ENCODE assay signal across 12 cellular contexts in the genomic region with DNA sequence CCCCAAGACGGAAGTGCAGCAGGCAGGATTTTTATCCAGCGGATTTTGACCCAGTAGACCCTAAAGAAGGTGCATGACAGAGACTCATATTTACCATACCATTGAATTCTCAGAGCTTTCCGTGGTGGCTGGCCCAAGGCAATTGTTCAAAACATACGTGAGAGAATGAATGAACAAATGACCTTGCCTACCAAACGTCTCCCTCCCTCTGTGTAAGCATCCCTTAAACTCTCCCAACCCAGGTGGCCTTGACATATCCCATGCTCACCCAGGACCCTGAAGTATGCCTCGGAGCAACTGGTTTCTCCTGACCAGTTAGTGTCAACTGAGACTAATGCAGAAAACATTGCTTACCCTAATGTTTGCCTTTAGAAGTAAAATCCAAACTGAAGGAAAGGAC.
DNase-seq lines count a peak whose midpoint lies in the region; ATAC-seq, FAIRE-seq and TF ChIP-seq lines count a peak whose summit lies in the region.
"Had no signal": no experiment of that assay in that cellular context is flagged by ENCODE, and none has a peak within 500 bp of the region (broad histone marks: within the 10 kb centered on the region; RNA-seq: fewer than 3 reads in every experiment).

No MANE protein-coding gene starts in this region.

- H3K4me1 ChIP-seq in HUES64 (ENCODE audit: insufficient read depth, low read length) (peaks cover 74% of the 10 kb centered on the region), spleen (peaks cover 6 to 27% (median 16%) of the 10 kb centered on the region in 6 donors)

- H3K4me3 Mint-ChIP-seq in activated T-helper 17 cell treated with anti-CD3 and anti-CD28 coated beads, Interleukin-2, amount 50 U/mL, for 72 hours, result peak overlapping the region; percentile 8
- H3K4me3 Mint-ChIP-seq: activated CD8-positive, alpha-beta T cell treated with anti-CD3 and anti-CD28 coated beads for 36 hours had no signal

- H3K4me1 Mint-ChIP-seq in activated T-helper 17 cell treated with anti-CD3 and anti-CD28 coated beads, Interleukin-2, amount 50 U/mL, for 72 hours, result peaks cover 9% of the 10 kb centered on the region

- H3K36me3 ChIP-seq in HUES64 (ENCODE audit: insufficient read depth, low read length) (no peaks in the 10 kb centered on the region), spleen (no peaks in the 10 kb centered on the region)

- peak overlapping the region; percentile 75; the same call in 1 of the 2 replicates for H3K27ac ChIP-seq in HUES64 (ENCODE audit: low read depth, low read length)
- peak overlapping the region in 5 of 8 donors; percentile 53 to 76 (median 65) for H3K27ac ChIP-seq in spleen
- H3K27ac ChIP-seq: SJSA1 had no signal

- ATAC-seq in activated T-helper 17 cell treated with anti-CD3 and anti-CD28 coated beads, Interleukin-2, amount 50 U/mL, for 72 hours (replicated peaks), result no peak
- peak; percentile 20 for ATAC-seq in left colon
- ATAC-seq in GM21390 (IDR thresholded peaks at IDR 0.05; ENCODE audit: unreplicated experiment), result no peak
- ATAC-seq: activated CD8-positive, alpha-beta T cell treated with anti-CD3 and anti-CD28 coated beads for 36 hours had no signal

- H3K27me3 Mint-ChIP-seq in activated T-helper 17 cell treated with anti-CD3 and anti-CD28 coated beads, Interleukin-2, amount 50 U/mL, for 72 hours, result peaks cover 61% of the 10 kb centered on the region

- H3K9me3 ChIP-seq in HUES64 (ENCODE audit: insufficient read depth, low read depth, low read length), result no peaks in the 10 kb centered on the region
- no peaks in the 10 kb centered on the region for H3K9me3 ChIP-seq in spleen
- H3K9me3 ChIP-seq: SJSA1 had no signal

- no peaks in the 10 kb centered on the region for H3K36me3 Mint-ChIP-seq in activated T-helper 17 cell treated with anti-CD3 and anti-CD28 coated beads, Interleukin-2, amount 50 U/mL, for 72 hours (ENCODE audit: low read depth)

- DNase-seq in left colon (no peak), spleen (no peak), frontal cortex (ENCODE audit: low spot score in 2 of 2) (no peak), NCI-H146 (lab: John Stamatoyannopoulos, UW) (no peak)
- DNase-seq: activated CD8-positive, alpha-beta T cell treated with anti-CD3 and anti-CD28 coated beads for 36 hours; Kasumi-1; NCI-H226 had no signal

- TF ChIP-seq POLR2A in spleen (IDR thresholded peaks at IDR 0.05), result no peak

- WGBS in HUES64, result 48% methylated on average over 6 of the region's 6 CpGs
- WGBS in spleen, 5 donors, result 14 to 31% (median 19%) methylated on average over 6 of the region's 6 CpGs

- TF ChIP-seq CTCF in spleen (IDR thresholded peaks at IDR 0.05 in 8 of 11, conservative IDR thresholded peaks at IDR 0.05 in 3 of 11), result no peak

- peak overlapping the region; percentile 58 for H3K9ac ChIP-seq in HUES64 (ENCODE audit: low read depth, low read length)

- no peak for FAIRE-seq in frontal cortex (lab: Jason Lieb, UNC)
- FAIRE-seq: GM18507 had no signal

- H3K27ac Mint-ChIP-seq in activated T-helper 17 cell treated with anti-CD3 and anti-CD28 coated beads, Interleukin-2, amount 50 U/mL, for 72 hours, result no peak overlapping the region
- H3K27ac Mint-ChIP-seq: activated CD8-positive, alpha-beta T cell treated with anti-CD3 and anti-CD28 coated beads for 36 hours had no signal

- intact Hi-C loops in left colon (cut with DNase I, micrococcal nuclease), result no loop called here
- intact Hi-C loops in spleen (cut with DNase I; ENCODE audit: low total_unique reads), result no loop called here

- H3K4me3 ChIP-seq in HUES64 (ENCODE audit: low read length) (peak overlapping the region; percentile 50), spleen (peak overlapping the region in 2 of 8 donors; percentile 43 to 61)

- no peaks in the 10 kb centered on the region for H3K27me3 ChIP-seq in HUES64 (ENCODE audit: insufficient read depth, low read length)
- H3K27me3 ChIP-seq in spleen (replicated peaks in 1 of 7), result peaks cover 0 to 42% (median 0%) of the 10 kb centered on the region in 7 donors
- H3K27me3 ChIP-seq: SJSA1 had no signal

- no peaks in the 10 kb centered on the region for H3K9me3 Mint-ChIP-seq in activated T-helper 17 cell treated with anti-CD3 and anti-CD28 coated beads, Interleukin-2, amount 50 U/mL, for 72 hours
- H3K9me3 Mint-ChIP-seq: activated CD8-positive, alpha-beta T cell treated with anti-CD3 and anti-CD28 coated beads for 36 hours had no signal
